In the genomic region with DNA sequence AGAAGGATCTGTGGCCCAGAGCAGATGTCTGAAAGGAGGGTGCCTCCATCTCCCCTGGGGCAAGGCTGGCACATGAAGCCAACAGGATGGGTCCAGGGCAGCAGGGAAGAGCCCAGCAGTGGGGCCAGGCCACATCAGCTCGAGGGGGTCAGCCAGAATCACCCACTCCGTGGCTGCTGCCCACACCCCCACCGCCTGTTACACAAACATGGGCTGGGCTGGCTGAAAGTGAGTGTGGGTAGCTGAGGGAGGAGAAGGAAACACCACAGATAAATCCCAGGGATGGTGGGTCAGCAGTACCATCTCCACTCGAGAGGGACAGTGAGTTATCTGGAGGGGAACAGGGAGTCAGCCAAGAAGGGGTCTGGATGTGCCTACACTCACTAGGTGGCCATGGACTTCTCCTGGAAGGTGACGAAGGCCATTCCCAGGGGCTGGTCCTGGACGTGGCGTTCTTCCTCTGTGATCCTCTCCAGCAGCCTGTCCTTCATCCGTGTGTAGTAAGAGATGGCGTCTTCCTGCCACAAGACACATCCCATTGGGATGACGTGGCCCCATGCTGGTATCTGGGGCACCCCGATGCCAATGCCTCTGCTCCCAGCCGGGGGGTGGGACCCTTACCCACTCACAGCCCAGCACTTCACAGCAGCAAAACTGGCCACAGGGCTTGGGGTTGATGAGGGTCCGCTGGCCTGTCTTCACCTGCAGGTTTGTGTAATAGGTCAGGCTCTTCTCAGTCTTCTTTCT, we compare ENCODE assay signal across 16 cellular contexts. TPM values are rescaled to one million over a fixed set of nuclear protein-coding genes. Genes with fewer than 3 reads are reported as not detected.
DNase-seq lines count a peak whose midpoint lies in the region; ATAC-seq, FAIRE-seq and TF ChIP-seq lines count a peak whose summit lies in the region.
"Had no signal": no experiment of that assay in that cellular context is flagged by ENCODE, and none has a peak within 500 bp of the region (broad histone marks: within the 10 kb centered on the region; RNA-seq: fewer than 3 reads in every experiment).

No MANE protein-coding gene starts in this region.

- H2BK15ac ChIP-seq in H1 (ENCODE audit: low read length), result no peak overlapping the region

- H3K79me2 ChIP-seq in H1 (ENCODE audit: control insufficient read depth in 1 of 2, insufficient read depth in 2 of 2, low read length in 2 of 2), result no peaks in the 10 kb centered on the region

- H3K9me3 ChIP-seq in H1 (ENCODE audit: insufficient read depth in 2 of 2, low read depth in 1 of 2, low read length in 1 of 2), result no peaks in the 10 kb centered on the region
- H3K9me3 ChIP-seq in stomach smooth muscle (ENCODE audit: control insufficient read depth in 2 of 2, low read length in 2 of 2), result no peaks in the 10 kb centered on the region

- H4K8ac ChIP-seq in H1 (ENCODE audit: extremely low read depth, insufficient read depth, low read length), result peak overlapping the region; percentile 57

- no peak for TF ChIP-seq EP300 in H1 (IDR thresholded peaks at IDR 0.05; ENCODE audit: borderline replicate concordance in 1 of 2, low read depth in 2 of 2, low read length in 2 of 2)

- H3K27ac ChIP-seq in H1 (ENCODE audit: low read depth, low read length) (no peak overlapping the region), stomach smooth muscle (ENCODE audit: low read length) (peak overlapping the region; percentile 70)
- H3K27ac ChIP-seq: GM23248, PC-9 had no signal

- POLR2A ChIA-PET in T-cell (lab: Charles Lee), result no interaction called here
- POLR2A ChIA-PET in H1 (lab: Charles Lee; ENCODE audit: partially characterized antibody), result interaction anchor here (0.6 to 1.8 kb wide), 9 partner anchors 9 to 209 kb away, joined by 3 to 7 read pairs (median 4); a partner anchor contains a TSS

- no peak overlapping the region for H2AFZ ChIP-seq in H1 (ENCODE audit: low read length)
- H2AFZ ChIP-seq: GM23248, PC-9 had no signal

- no peak overlapping the region for H2BK120ac ChIP-seq in H1 (replicated peaks; ENCODE audit: low read depth, low read length)

- no peak for TF ChIP-seq CTCF in H1 (IDR thresholded peaks at IDR 0.05; ENCODE audit: control extremely low read depth in 1 of 3, insufficient read depth in 1 of 3, low read depth in 1 of 3, low read length in 3 of 3)

- H2BK5ac ChIP-seq in H1 (ENCODE audit: low read depth, low read length), result no peak overlapping the region

- no peak overlapping the region for H3K4ac ChIP-seq in H1 (replicated peaks; ENCODE audit: insufficient read length, low read depth, low read length)

- no peak overlapping the region for H4K5ac ChIP-seq in H1 (ENCODE audit: insufficient read length, low read depth, low read length)

- no peaks in the 10 kb centered on the region for H3K27me3 Mint-ChIP-seq in activated T-cell treated with anti-CD3 and anti-CD28 coated beads, Interleukin-2, amount 50 U/mL, for 24 hours
- H3K27me3 Mint-ChIP-seq in activated T-cell treated with anti-CD3 and anti-CD28 coated beads, Interleukin-2, amount 50 U/mL, for 4 hours (ENCODE audit: low read depth), result no peaks in the 10 kb centered on the region
- no peaks in the 10 kb centered on the region for H3K27me3 Mint-ChIP-seq in T-cell

- H2BK20ac ChIP-seq in H1 (ENCODE audit: low read length), result no peak overlapping the region

- H3K23me2 ChIP-seq in H1 (ENCODE audit: low read depth, low read length), result no peaks in the 10 kb centered on the region

- no peak overlapping the region for H4K91ac ChIP-seq in H1 (replicated peaks; ENCODE audit: insufficient read length, low read length)

- no peak overlapping the region for H3K9ac ChIP-seq in H1 (replicated peaks in 1 of 4; ENCODE audit: extremely low read depth in 1 of 4, low read depth in 3 of 4, low read length in 3 of 4)
- H3K9ac ChIP-seq in stomach smooth muscle (ENCODE audit: low read length in 2 of 2), result no peak overlapping the region
- H3K9ac ChIP-seq: GM23248 had no signal

- peaks cover 30% of the 10 kb centered on the region for H3K4me1 Mint-ChIP-seq in activated T-cell treated with anti-CD3 and anti-CD28 coated beads, Interleukin-2, amount 50 U/mL, for 24 hours (ENCODE audit: low read depth)
- H3K4me1 Mint-ChIP-seq in activated T-cell treated with anti-CD3 and anti-CD28 coated beads, Interleukin-2, amount 50 U/mL, for 4 hours (ENCODE audit: low read depth), result peaks cover 23% of the 10 kb centered on the region
- H3K4me1 Mint-ChIP-seq in T-cell, result peaks cover 34 to 46% (median 46%) of the 10 kb centered on the region in 3 donors

- H2BK12ac ChIP-seq in H1 (ENCODE audit: low read depth, low read length), result no peak overlapping the region

- no peak overlapping the region for H3K4me2 ChIP-seq in H1 (ENCODE audit: insufficient read depth in 1 of 2, low read depth in 2 of 2, low read length in 2 of 2)
- H3K4me2 ChIP-seq: PC-9 had no signal

- H3K36me3 Mint-ChIP-seq in activated T-cell treated with anti-CD3 and anti-CD28 coated beads, Interleukin-2, amount 50 U/mL, for 24 hours (ENCODE audit: low read depth), result peaks cover 83% of the 10 kb centered on the region
- H3K36me3 Mint-ChIP-seq in activated T-cell treated with anti-CD3 and anti-CD28 coated beads, Interleukin-2, amount 50 U/mL, for 4 hours (ENCODE audit: insufficient read depth), result peaks cover 35% of the 10 kb centered on the region
- H3K36me3 Mint-ChIP-seq in T-cell, result peaks cover 43% of the 10 kb centered on the region

- no peak for DNase-seq in activated T-cell treated with anti-CD3 and anti-CD28 coated beads, Interleukin-2, amount 50 U/mL, for 24 hours
- no peak for DNase-seq in activated T-cell treated with anti-CD3 and anti-CD28 coated beads, Interleukin-2, amount 50 U/mL, for 4 hours
- DNase-seq in T-cell, result no peak
- no peak for DNase-seq in H1 (ENCODE audit: low read depth in 1 of 2, low spot score in 2 of 2)
- DNase-seq in NCI-H1417 treated with DMSO at 0.1 percent for 48 hours (lab: John Stamatoyannopoulos, UW), result no peak
- no peak for DNase-seq in DMS79 treated with DMSO at 0.1 percent for 48 hours (lab: John Stamatoyannopoulos, UW)
- DNase-seq: 8988T, GDM1, GM23248, NCI-H1417, NCI-H2029 treated with DMSO at 0.1 percent for 48 hours, NCI-H510A treated with DMSO at 0.1 percent for 48 hours, PC-9 had no signal

- H3K4me3 Mint-ChIP-seq in activated T-cell treated with anti-CD3 and anti-CD28 coated beads, Interleukin-2, amount 50 U/mL, for 24 hours, result no peak overlapping the region
- H3K4me3 Mint-ChIP-seq in activated T-cell treated with anti-CD3 and anti-CD28 coated beads, Interleukin-2, amount 50 U/mL, for 4 hours, result no peak overlapping the region
- H3K4me3 Mint-ChIP-seq in T-cell, result no peak overlapping the region

- H3K36me3 ChIP-seq in H1 (ENCODE audit: control insufficient read depth in 2 of 4, insufficient read depth in 4 of 4, low read length in 3 of 4) (peaks cover 6 to 25% (median 13%) of the 10 kb centered on the region in 4 experiments), stomach smooth muscle (ENCODE audit: control insufficient read depth in 2 of 2, insufficient read depth in 2 of 2, low read length in 2 of 2) (peaks cover 47 to 48% of the 10 kb centered on the region in 2 donors)

- H3K27me3 ChIP-seq in H1 (replicated peaks in 1 of 4; ENCODE audit: control insufficient read depth in 3 of 4, extremely low read depth in 1 of 4, insufficient read depth in 3 of 4, low read length in 3 of 4) (no peaks in the 10 kb centered on the region), stomach smooth muscle (ENCODE audit: control insufficient read depth in 1 of 2, insufficient read depth in 2 of 2, low read length in 2 of 2) (no peaks in the 10 kb centered on the region)

- no peak overlapping the region for H3K18ac ChIP-seq in H1 (ENCODE audit: extremely low read depth, low read length)

- H3K4me3 ChIP-seq in H1 (ENCODE audit: extremely low read depth in 1 of 4, insufficient read depth in 2 of 4, low read depth in 3 of 4, low read length in 4 of 4) (no peak overlapping the region), stomach smooth muscle (ENCODE audit: low read length in 2 of 2) (no peak overlapping the region)
- H3K4me3 ChIP-seq: GM12878, GM23248, PC-9 had no signal

- H3K4me1 ChIP-seq in H1 (replicated peaks in 1 of 4; ENCODE audit: control insufficient read depth in 3 of 4, insufficient read depth in 4 of 4, low read length in 3 of 4) (no peaks in the 10 kb centered on the region), stomach smooth muscle (ENCODE audit: control insufficient read depth, insufficient read depth, low read length) (peaks cover 16% of the 10 kb centered on the region)

- no peak overlapping the region for H3K56ac ChIP-seq in H1 (replicated peaks; ENCODE audit: insufficient read length, low read depth, low read length)

- TF ChIP-seq POLR2A in H1 (IDR thresholded peaks at IDR 0.05; ENCODE audit: control extremely low read depth in 1 of 2, low read depth in 2 of 2, low read length in 2 of 2), result no peak

- WGBS in H1 (ENCODE audit: extremely low coverage in 1 of 2, insufficient coverage in 1 of 2, insufficient read length in 1 of 2, insufficient replicate concordance in 2 of 2, low coverage in 1 of 2, low lambda C conversion rate in 2 of 2, missing lambda C conversion rate in 1 of 2), 2 experiments, result 86% methylated on average over 13 of the region's 13 CpGs; no CpG with 5 or more reads in 1 of the 2 experiments

- H4K20me1 ChIP-seq in H1 (replicated peaks in 1 of 2; ENCODE audit: control insufficient read depth in 1 of 2, insufficient read depth in 2 of 2, low read length in 2 of 2), result peaks cover 0 to 4% of the 10 kb centered on the region in 2 experiments

- H3K14ac ChIP-seq in H1 (ENCODE audit: insufficient read length), result no peak overlapping the region

- no peak for ATAC-seq in activated T-cell treated with anti-CD3 and anti-CD28 coated beads, Interleukin-2, amount 50 U/mL, for 4 hours
- ATAC-seq in T-cell (replicated peaks in 1 of 4), result no peak
- ATAC-seq in GM21515 (IDR thresholded peaks at IDR 0.05; ENCODE audit: unreplicated experiment), result no peak
- ATAC-seq: GM12878 had no signal

- CTCF ChIA-PET in T-cell (lab: Charles Lee) (no interaction called here), H1 (lab: Charles Lee; ENCODE audit: partially characterized antibody) (interaction anchor here (1.0 to 1.6 kb wide), 3 partner anchors 12 to 388 kb away, joined by 3 read pairs; no protein-coding TSS in a partner anchor)

- no peak for FAIRE-seq in H1 (lab: Jason Lieb, UNC)
- FAIRE-seq: GM12878 had no signal

- H3K79me1 ChIP-seq in H1 (ENCODE audit: low read depth, low read length), result no peaks in the 10 kb centered on the region

- H3K23ac ChIP-seq in H1 (ENCODE audit: insufficient read length), result no peak overlapping the region

- no peaks in the 10 kb centered on the region for H3K9me3 Mint-ChIP-seq in activated T-cell treated with anti-CD3 and anti-CD28 coated beads, Interleukin-2, amount 50 U/mL, for 24 hours
- no peaks in the 10 kb centered on the region for H3K9me3 Mint-ChIP-seq in activated T-cell treated with anti-CD3 and anti-CD28 coated beads, Interleukin-2, amount 50 U/mL, for 4 hours
- H3K9me3 Mint-ChIP-seq in T-cell, result no peaks in the 10 kb centered on the region

- TF ChIP-seq RAD21 in H1 (IDR thresholded peaks at IDR 0.05 in 1 of 2, conservative IDR thresholded peaks at IDR 0.05 in 1 of 2; ENCODE audit: low read depth in 2 of 2, low read length in 2 of 2), result no peak

- no peak overlapping the region for H2AK5ac ChIP-seq in H1 (ENCODE audit: low read depth, low read length)

- H3K27ac Mint-ChIP-seq in activated T-cell treated with anti-CD3 and anti-CD28 coated beads, Interleukin-2, amount 50 U/mL, for 24 hours, result peak overlapping the region; percentile 71
- H3K27ac Mint-ChIP-seq in T-cell, result peak overlapping the region; percentile 43 to 48

RNA-seq across cellular contexts. Expression of a gene that starts 20.2 kb away (rescaled TPM):
- 10 to 100 TPM in 1 of 3 donors, 1 to 10 TPM in 2; 7.1 to 13.5 (median 9.1) TPM for total RNA-seq in activated T-cell treated with anti-CD3 and anti-CD28 coated beads, Interleukin-2, amount 50 U/mL, for 4 hours
- total RNA-seq in T-cell, result 100 to 1,000 TPM; 332 to 473 (median 390) TPM
- total RNA-seq in H1 (2021; fragmentation: NEBNext Ultra II Directional; extraction: Animal tissue kit (Norgen Biotek cat#: 25700)), result 41.2 and 55.4 TPM in 2 replicates
- polyA plus RNA-seq in H1 (2011; rRNA removed), result 26.1 and 38.5 TPM in 2 replicates
- polyA plus RNA-seq in H1 (2011; cell fraction: cytosol; rRNA removed), result 28.6 TPM
- 210 TPM for polyA plus RNA-seq in H1 (2011; cell fraction: nucleus; rRNA removed)
- polyA plus RNA-seq in H1 (2012, experiment 1 of 2), result 25.5 to 31.0 TPM (median 28.0 TPM) in 4 replicates
- 17.4 TPM for polyA plus RNA-seq in H1 (2012, experiment 2 of 2)
- 90.4 TPM for polyA plus RNA-seq in H1 (2013, experiment 1 of 2)
- 88.5 TPM for polyA plus RNA-seq in H1 (2013, experiment 2 of 2)
- 42.6 and 57.5 TPM in 2 replicates for polyA minus RNA-seq in H1 (2011; rRNA and poly(A)+ RNA removed)
- 21.2 TPM for polyA minus RNA-seq in H1 (2011; cell fraction: cytosol; rRNA and poly(A)+ RNA removed)
- 70.6 TPM for polyA minus RNA-seq in H1 (2011; cell fraction: nucleus; rRNA and poly(A)+ RNA removed)

RNA-seq across cellular contexts. Expression of a gene that starts 26.9 kb away (rescaled TPM):
- total RNA-seq in activated T-cell treated with anti-CD3 and anti-CD28 coated beads, Interleukin-2, amount 50 U/mL, for 4 hours, result under 1 TPM in 1 of 3 donors, not detected in 2; 0.22 TPM
- total RNA-seq in T-cell, result under 1 TPM; 0.23 to 0.63 (median 0.35) TPM
- total RNA-seq in H1 (2021; fragmentation: NEBNext Ultra II Directional; extraction: Animal tissue kit (Norgen Biotek cat#: 25700)), result 8.4 and 11.7 TPM in 2 replicates
- 4.5 and 7.3 TPM in 2 replicates for polyA plus RNA-seq in H1 (2011; rRNA removed)
- polyA plus RNA-seq in H1 (2011; cell fraction: cytosol; rRNA removed), result 7.1 TPM
- polyA plus RNA-seq in H1 (2011; cell fraction: nucleus; rRNA removed), result 8.4 TPM
- 1.8 to 3.5 TPM (median 3.1 TPM) in 4 replicates for polyA plus RNA-seq in H1 (2012, experiment 1 of 2)
- polyA plus RNA-seq in H1 (2012, experiment 2 of 2), result 3.5 TPM
- 112 TPM for polyA plus RNA-seq in H1 (2013, experiment 1 of 2)
- polyA plus RNA-seq in H1 (2013, experiment 2 of 2), result 131 TPM
- polyA minus RNA-seq in H1 (2011; rRNA and poly(A)+ RNA removed), result 0.66 and 1.3 TPM in 2 replicates
- polyA minus RNA-seq in H1 (2011; cell fraction: cytosol; rRNA and poly(A)+ RNA removed), result 3.0 TPM
- polyA minus RNA-seq in H1 (2011; cell fraction: nucleus; rRNA and poly(A)+ RNA removed), result 3.1 TPM
- total RNA-seq: GM23248, PC-9 had no signal
- polyA plus RNA-seq: GM23248 had no signal

RNA-seq across cellular contexts. Expression of a gene that starts 52.1 kb away (rescaled TPM):
- 1 to 10 TPM; 1.8 to 2.2 (median 1.9) TPM for total RNA-seq in activated T-cell treated with anti-CD3 and anti-CD28 coated beads, Interleukin-2, amount 50 U/mL, for 4 hours
- 1 to 10 TPM in 4 of 5 donors, under 1 TPM in 1; 0.98 to 5.2 (median 3.7) TPM for total RNA-seq in T-cell
- 79.1 and 80.0 TPM in 2 replicates for total RNA-seq in H1 (2021; fragmentation: NEBNext Ultra II Directional; extraction: Animal tissue kit (Norgen Biotek cat#: 25700))
- 45.3 and 47.6 TPM in 2 replicates for polyA plus RNA-seq in H1 (2011; rRNA removed)
- 23.5 TPM for polyA plus RNA-seq in H1 (2011; cell fraction: cytosol; rRNA removed)
- 50.9 TPM for polyA plus RNA-seq in H1 (2011; cell fraction: nucleus; rRNA removed)
- 87.4 to 98.2 TPM (median 91.4 TPM) in 4 replicates for polyA plus RNA-seq in H1 (2012, experiment 1 of 2)
- 157 TPM for polyA plus RNA-seq in H1 (2012, experiment 2 of 2)
- polyA plus RNA-seq in H1 (2013, experiment 1 of 2), result 157 TPM
- 166 TPM for polyA plus RNA-seq in H1 (2013, experiment 2 of 2)
- polyA minus RNA-seq in H1 (2011; rRNA and poly(A)+ RNA removed), result 30.1 and 31.7 TPM in 2 replicates
- polyA minus RNA-seq in H1 (2011; cell fraction: cytosol; rRNA and poly(A)+ RNA removed), result 19.2 TPM
- polyA minus RNA-seq in H1 (2011; cell fraction: nucleus; rRNA and poly(A)+ RNA removed), result 22.1 TPM

Comparison
In these comparisons a context has a peak if more than half of its experiments do, and no peak if none do; other contexts are left out.
1. RNA of a gene that starts 52.1 kb away (total RNA-seq): 79.1 to 80.0 TPM in H1; 0.98 to 5.2 TPM in T-cell and 1.8 to 2.2 TPM in activated T-cell treated with anti-CD3 and anti-CD28 coated beads, Interleukin-2, amount 50 U/mL, for 4 hours; every median in the first group is over 10 times any median in the second.